Comparison of ENCODE assay signal across 8 cellular contexts in genomic region chr16:81035975-81036750, GRCh38. TPM values are rescaled to one million over a fixed set of nuclear protein-coding genes. Genes with fewer than 3 reads are reported as not detected.
DNase-seq lines count a peak whose midpoint lies in the region; ATAC-seq lines count a peak whose summit lies in the region.

No MANE protein-coding gene starts in this region.

- H3K9me3 ChIP-seq in ectodermal cell (ENCODE audit: control insufficient read depth, low read length) = no peaks in the 10 kb centered on the region
- H3K9me3 ChIP-seq in mesenchymal stem cell (ENCODE audit: control insufficient read depth, low read length) = no peaks in the 10 kb centered on the region

- H2BK120ac ChIP-seq in mesenchymal stem cell (ENCODE audit: low read depth, low read length) = no peak overlapping the region

- H3K36me3 ChIP-seq in ectodermal cell (ENCODE audit: control insufficient read depth, insufficient read depth, low read length) = no peaks in the 10 kb centered on the region
- peaks cover 8 to 14% of the 10 kb centered on the region in 2 experiments for H3K36me3 ChIP-seq in mesenchymal stem cell (ENCODE audit: control insufficient read depth in 1 of 2, insufficient read depth in 2 of 2, low read depth in 1 of 2, low read length in 2 of 2)

- H3K27me3 ChIP-seq in ectodermal cell (ENCODE audit: control insufficient read depth, insufficient read depth, low read length, poor library complexity, severe bottlenecking) (no peaks in the 10 kb centered on the region), mesenchymal stem cell (ENCODE audit: control insufficient read depth in 1 of 2, insufficient read depth in 1 of 2, low read length in 2 of 2) (no peaks in the 10 kb centered on the region)

- H3K18ac ChIP-seq in mesenchymal stem cell (ENCODE audit: low read depth in 1 of 2, low read length in 2 of 2) = peak overlapping the region; percentile 50 to 95

- no peak overlapping the region for H2AK5ac ChIP-seq in mesenchymal stem cell (ENCODE audit: low read length, severe bottlenecking)

- peak overlapping the region; percentile 45 for H4K8ac ChIP-seq in mesenchymal stem cell (ENCODE audit: low read length)

- H3K14ac ChIP-seq in mesenchymal stem cell (ENCODE audit: low read length in 2 of 2) = peak overlapping the region in 1 of 2 experiments; percentile 58

- peak overlapping the region; percentile 15 to 81 for H3K4ac ChIP-seq in mesenchymal stem cell (ENCODE audit: low read depth in 1 of 2, low read length in 2 of 2)

- H3K23ac ChIP-seq in mesenchymal stem cell (ENCODE audit: low read length in 2 of 2) = peak overlapping the region in 1 of 2 experiments; percentile 57

- DNase-seq in COLO668 (lab: John Stamatoyannopoulos, UW; ENCODE audit: unreplicated experiment) (peak; percentile 57), HPDE6-E6E7 (ENCODE audit: extremely low spot score) (peak; percentile 31), mesenchymal stem cell (peak; percentile 41)
- DNase-seq in activated CD4-positive, CD25-positive, alpha-beta regulatory T cell (lab: John Stamatoyannopoulos, UW) = peak; percentile 23 to 56 (median 30)
- DNase-seq in stimulated activated CD8-positive, alpha-beta memory T cell treated with anti-CD3 and anti-CD28 coated beads, Interleukin-2, amount 100 ng/mL, for 48 hours (ENCODE audit: low read depth in 2 of 2) = peak; percentile 12 to 39
- DNase-seq in activated effector memory CD4-positive, alpha-beta T cell treated with anti-CD3 and anti-CD28 coated beads, Interleukin-2, amount 50 U/mL, for 16 hours = no peak

- ATAC-seq in GM21360 (IDR thresholded peaks at IDR 0.05; ENCODE audit: unreplicated experiment) = peak; percentile 56

- no peak overlapping the region for H4K91ac ChIP-seq in mesenchymal stem cell (ENCODE audit: low read length)

- H3K9ac ChIP-seq in mesenchymal stem cell (ENCODE audit: low read length) = peak overlapping the region; percentile 88

- H3K27ac ChIP-seq in ectodermal cell (ENCODE audit: insufficient read depth, low read depth, low read length, poor library complexity, severe bottlenecking) (no peak overlapping the region), mesenchymal stem cell (ENCODE audit: low read length, poor library complexity, severe bottlenecking) (no peak overlapping the region)

- no peak overlapping the region for H2BK12ac ChIP-seq in mesenchymal stem cell (ENCODE audit: low read length in 2 of 2)

- H2AFZ ChIP-seq in mesenchymal stem cell (ENCODE audit: low read depth, low read length) = peak overlapping the region; percentile 68

- H3K4me1 ChIP-seq in ectodermal cell (ENCODE audit: control insufficient read depth, insufficient read depth, low read length) = peaks cover 17% of the 10 kb centered on the region
- H3K4me1 ChIP-seq in mesenchymal stem cell (ENCODE audit: control insufficient read depth, insufficient read depth, low read depth, low read length) = peaks cover 3% of the 10 kb centered on the region

- H3K4me2 ChIP-seq in mesenchymal stem cell (ENCODE audit: low read length, poor library complexity, severe bottlenecking) = peak overlapping the region; percentile 83

- peaks cover 18% of the 10 kb centered on the region for H3K79me1 ChIP-seq in mesenchymal stem cell (replicated peaks; ENCODE audit: low read length, poor library complexity, severe bottlenecking)

- no peak overlapping the region for H2BK15ac ChIP-seq in mesenchymal stem cell (ENCODE audit: low read depth, poor library complexity, severe bottlenecking)

- 1% methylated on average over 80 of the region's 80 CpGs for WGBS in ectodermal cell, 2 experiments
- under 1% methylated on average over 51 of the region's 80 CpGs for WGBS in mesenchymal stem cell

- no peak overlapping the region for H2BK5ac ChIP-seq in mesenchymal stem cell (ENCODE audit: low read depth, low read length, poor library complexity, severe bottlenecking)

- H3K4me3 ChIP-seq in ectodermal cell (ENCODE audit: insufficient read depth, low read depth, low read length) = peak overlapping the region; percentile 72
- peak overlapping the region; percentile 89 to 91 for H3K4me3 ChIP-seq in mesenchymal stem cell (ENCODE audit: insufficient read depth in 1 of 2, low read depth in 1 of 2, low read length in 2 of 2)

RNA-seq across cellular contexts. Expression of gene ATMIN, which starts 0.5 kb away (rescaled TPM):
- polyA plus RNA-seq in ectodermal cell (2013, experiment 1 of 4) = 72.3 TPM
- 83.4 TPM for polyA plus RNA-seq in ectodermal cell (2013, experiment 2 of 4)
- 63.7 TPM for polyA plus RNA-seq in ectodermal cell (2013, experiment 3 of 4)
- polyA plus RNA-seq in ectodermal cell (2013, experiment 4 of 4) = 73.0 TPM
- 29.0 TPM for polyA plus RNA-seq in mesenchymal stem cell (2013, experiment 1 of 2)
- polyA plus RNA-seq in mesenchymal stem cell (2013, experiment 2 of 2) = 29.6 TPM

RNA-seq across cellular contexts. Expression of gene CENPN, which starts 29.1 kb away (rescaled TPM):
- 63.5 TPM for polyA plus RNA-seq in ectodermal cell (2013, experiment 1 of 4)
- polyA plus RNA-seq in ectodermal cell (2013, experiment 2 of 4) = 65.1 TPM
- polyA plus RNA-seq in ectodermal cell (2013, experiment 3 of 4) = 51.9 TPM
- 52.6 TPM for polyA plus RNA-seq in ectodermal cell (2013, experiment 4 of 4)
- polyA plus RNA-seq in mesenchymal stem cell (2013, experiment 1 of 2) = 14.6 TPM
- 10.3 TPM for polyA plus RNA-seq in mesenchymal stem cell (2013, experiment 2 of 2)

RNA-seq across cellular contexts. Expression of gene CMC2, which starts 29.5 kb away (rescaled TPM):
- polyA plus RNA-seq in ectodermal cell (2013, experiment 1 of 4) = 72.4 TPM
- polyA plus RNA-seq in ectodermal cell (2013, experiment 2 of 4) = 70.8 TPM
- 89.6 TPM for polyA plus RNA-seq in ectodermal cell (2013, experiment 3 of 4)
- polyA plus RNA-seq in ectodermal cell (2013, experiment 4 of 4) = 86.7 TPM
- polyA plus RNA-seq in mesenchymal stem cell (2013, experiment 1 of 2) = 98.2 TPM
- polyA plus RNA-seq in mesenchymal stem cell (2013, experiment 2 of 2) = 95.5 TPM

RNA-seq across cellular contexts. Expression of gene C16orf46, which starts 40.9 kb away (rescaled TPM):
- 2.7 TPM for polyA plus RNA-seq in ectodermal cell (2013, experiment 1 of 4)
- polyA plus RNA-seq in ectodermal cell (2013, experiment 2 of 4) = 4.6 TPM
- 3.5 TPM for polyA plus RNA-seq in ectodermal cell (2013, experiment 3 of 4)
- polyA plus RNA-seq in ectodermal cell (2013, experiment 4 of 4) = 2.4 TPM
- 0.79 TPM for polyA plus RNA-seq in mesenchymal stem cell (2013, experiment 1 of 2)
- polyA plus RNA-seq in mesenchymal stem cell (2013, experiment 2 of 2) = 1.1 TPM
